In the genomic region with DNA sequence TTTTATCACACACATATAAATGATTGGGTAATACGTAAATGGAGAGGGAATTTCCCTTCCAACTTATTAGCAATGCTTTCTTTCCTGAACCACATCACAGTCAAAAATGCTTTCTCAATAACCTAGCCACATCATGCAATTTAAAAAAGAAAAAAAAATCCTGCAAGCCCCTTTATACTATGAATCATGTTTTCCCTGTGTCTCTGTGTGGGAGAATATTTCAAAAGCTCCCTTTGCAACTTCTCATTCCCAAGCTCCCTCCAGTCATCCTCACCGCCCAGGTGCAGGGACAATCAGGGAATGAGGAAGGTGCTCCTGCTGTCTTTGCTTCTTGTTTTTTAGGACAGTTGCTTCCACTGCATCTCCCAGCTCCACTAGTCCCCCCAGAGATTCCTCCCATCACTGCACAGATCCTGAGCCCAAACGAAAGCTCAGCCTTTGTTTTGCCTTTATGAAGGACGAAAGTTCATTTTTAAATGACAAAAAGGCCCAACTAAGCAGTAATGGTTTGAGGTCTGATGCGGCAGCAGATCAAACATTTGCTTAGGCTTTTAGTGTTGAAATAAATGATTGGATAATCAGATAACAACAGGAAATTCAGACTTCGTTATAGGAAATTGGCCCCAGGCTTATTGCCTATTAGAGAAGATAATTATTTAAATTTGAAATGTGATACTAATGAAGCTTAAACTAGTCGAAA, we compare ENCODE assay signal across 10 cellular contexts. TPM values are rescaled to one million over a fixed set of nuclear protein-coding genes. Genes with fewer than 3 reads are reported as not detected.
DNase-seq lines count a peak whose midpoint lies in the region; ATAC-seq and TF ChIP-seq lines count a peak whose summit lies in the region.
"Had no signal": no experiment of that assay in that cellular context is flagged by ENCODE, and none has a peak within 500 bp of the region (broad histone marks: within the 10 kb centered on the region; RNA-seq: fewer than 3 reads in every experiment).

No MANE protein-coding gene starts in this region.

- peak overlapping the region; percentile 18 for H3K4me2 ChIP-seq in hepatocyte

- H3K4me3 ChIP-seq in H7 (ENCODE audit: insufficient read depth, low read depth, low read length) (no peak overlapping the region), hepatocyte (no peak overlapping the region), suprapubic skin (peak overlapping the region; percentile 12)

- H3K4me1 ChIP-seq in hepatocyte (ENCODE audit: insufficient read depth) (peaks cover 13% of the 10 kb centered on the region), suprapubic skin (peaks cover 45% of the 10 kb centered on the region)

- H3K9me2 ChIP-seq in hepatocyte (replicated peaks; ENCODE audit: insufficient read depth): no peaks in the 10 kb centered on the region

- H3K9me3 ChIP-seq in hepatocyte (ENCODE audit: low read depth) (no peaks in the 10 kb centered on the region), suprapubic skin (no peaks in the 10 kb centered on the region)
- H3K9me3 ChIP-seq: neutrophil had no signal

- WGBS in hepatocyte (ENCODE audit: low lambda C conversion rate, missing lambda C conversion rate): 51% methylated on average over 7 of the region's 7 CpGs
- WGBS in suprapubic skin: 39% methylated on average over 7 of the region's 7 CpGs

- H3K79me2 ChIP-seq in hepatocyte: no peaks in the 10 kb centered on the region

- ATAC-seq in GM18867 (IDR thresholded peaks at IDR 0.05; ENCODE audit: unreplicated experiment) (no peak), GM21526 (IDR thresholded peaks at IDR 0.05; ENCODE audit: low FRiP score, unreplicated experiment) (no peak)
- ATAC-seq: HCT116 had no signal

- H2AFZ ChIP-seq in hepatocyte: no peak overlapping the region

- H3K27me3 ChIP-seq in H7 (ENCODE audit: control insufficient read depth, insufficient read depth, low read length): no peaks in the 10 kb centered on the region
- H3K27me3 ChIP-seq in hepatocyte: no peaks in the 10 kb centered on the region
- H3K27me3 ChIP-seq in suprapubic skin: no peaks in the 10 kb centered on the region
- H3K27me3 ChIP-seq: neutrophil had no signal

- no peak for TF ChIP-seq POLR2A in suprapubic skin (IDR thresholded peaks at IDR 0.05)

- H3K27ac ChIP-seq in VCaP: peak overlapping the region; percentile 64
- H3K27ac ChIP-seq in hepatocyte: peak overlapping the region; percentile 61
- peak overlapping the region; percentile 86 for H3K27ac ChIP-seq in suprapubic skin
- H3K27ac ChIP-seq: neutrophil had no signal

- no peaks in the 10 kb centered on the region for H4K20me1 ChIP-seq in hepatocyte (ENCODE audit: insufficient read depth, poor library complexity, severe bottlenecking)

- H3K36me3 ChIP-seq in H7 (replicated peaks; ENCODE audit: control insufficient read depth, insufficient read depth, low read length) (no peaks in the 10 kb centered on the region), hepatocyte (replicated peaks; ENCODE audit: insufficient read depth, low read depth) (no peaks in the 10 kb centered on the region), suprapubic skin (no peaks in the 10 kb centered on the region)
- H3K36me3 ChIP-seq: neutrophil had no signal

- TF ChIP-seq CTCF in VCaP (conservative IDR thresholded peaks at IDR 0.05) (no peak), hepatocyte (IDR thresholded peaks at IDR 0.05; ENCODE audit: poor library complexity) (no peak), suprapubic skin (IDR thresholded peaks at IDR 0.05) (no peak)

- no peak for TF ChIP-seq EP300 in suprapubic skin (IDR thresholded peaks at IDR 0.05)

- peak; percentile 52 for DNase-seq in H7
- no peak for DNase-seq in hepatocyte (ENCODE audit: low spot score)
- DNase-seq in suprapubic skin (ENCODE audit: low spot score in 2 of 2): peak in 1 of 2 donors; percentile 62
- no peak for DNase-seq in NCI-H1930 (lab: John Stamatoyannopoulos, UW)
- DNase-seq: NCI-H1048 had no signal

RNA-seq across cellular contexts. Expression of gene ADGRG7, which starts 47.8 kb away (rescaled TPM):
- total RNA-seq in H7 (2014; rRNA removed; shearing (Covaris generic)): not detected in 2 replicates
- total RNA-seq in hepatocyte: 33.3 and 34.1 TPM in 2 replicates
- 2.5 and 4.9 TPM in 2 replicates for polyA plus RNA-seq in hepatocyte
- total RNA-seq in suprapubic skin: under 1 TPM in 1 of 4 donors, not detected in 3; 0.32 TPM

Comparison
In these comparisons a context has a peak if more than half of its experiments do, and no peak if none do; other contexts are left out.
1. RNA of gene ADGRG7, which starts 47.8 kb away (total RNA-seq): 33.3 to 34.1 TPM in hepatocyte; 0.32 TPM in suprapubic skin and not detected in H7; every median in the first group is over 10 times any median in the second.
2. Peak in every context shown above with its lines, with median percentiles within 50 percentile points of each other: H3K27ac ChIP-seq.